In the genomic region with DNA sequence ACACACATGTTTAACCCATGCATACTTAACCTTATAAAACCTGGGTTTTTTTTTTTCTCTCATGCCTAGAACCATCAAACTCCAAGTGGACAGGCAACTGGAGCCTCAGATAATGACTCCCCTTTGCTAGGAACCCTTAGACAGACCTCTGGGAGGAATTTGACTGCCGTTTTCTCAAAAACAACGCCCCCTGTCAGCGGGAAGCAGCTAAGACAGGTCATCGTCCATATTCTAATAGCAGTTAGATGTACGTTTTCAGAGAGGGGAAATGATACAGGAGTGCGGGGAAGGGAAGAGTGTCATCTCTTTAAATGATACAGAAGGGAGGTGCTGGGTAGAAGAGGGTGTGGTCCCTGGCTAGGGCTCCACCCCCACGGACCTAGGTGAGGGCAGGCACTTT, we compare ENCODE assay signal across 1 cellular context.
TF ChIP-seq lines count a peak whose summit lies in the region.

No MANE protein-coding gene starts in this region.

TF ChIP-seq in endothelial cell of umbilical vein, 7 proteins besides CTCF, POLR2A, EP300 and RAD21 (continued from another document):
- TF ChIP-seq GATA2 (IDR thresholded peaks at IDR 0.05; ENCODE audit: insufficient read depth, insufficient read length, low read depth, low read length), result no peak
- TF ChIP-seq, protein P1, sequence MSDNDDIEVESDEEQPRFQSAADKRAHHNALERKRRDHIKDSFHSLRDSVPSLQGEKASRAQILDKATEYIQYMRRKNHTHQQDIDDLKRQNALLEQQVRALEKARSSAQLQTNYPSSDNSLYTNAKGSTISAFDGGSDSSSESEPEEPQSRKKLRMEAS (IDR thresholded peaks at IDR 0.05; ENCODE audit: insufficient read depth, insufficient read length), result no peak
- no peak for TF ChIP-seq FOS (IDR thresholded peaks at IDR 0.05; ENCODE audit: borderline replicate concordance, insufficient read depth, low read length)
- TF ChIP-seq EZH2 (IDR thresholded peaks at IDR 0.05; ENCODE audit: borderline replicate concordance, low read depth, low read length, severe bottlenecking), result no peak
- no peak for TF ChIP-seq MYC (IDR thresholded peaks at IDR 0.05; ENCODE audit: low read depth, low read length)
- no peak for TF ChIP-seq POLR2AphosphoS5 (IDR thresholded peaks at IDR 0.05; ENCODE audit: insufficient read depth, low read depth, low read length)
